ENCODE assay signal across 25 cellular contexts in genomic region chr13:48945626-48946025, GRCh38.
"Had no signal": no experiment of that assay in that cellular context is flagged by ENCODE, and none has a peak within 500 bp of the region (broad histone marks: within the 10 kb centered on the region; RNA-seq: fewer than 3 reads in every experiment).

No MANE protein-coding gene starts in this region.

- H3K4me1 ChIP-seq: psoas muscle, sigmoid colon, thyroid gland had no signal

- H3K27ac ChIP-seq: dorsolateral prefrontal cortex, ovary, psoas muscle, stomach, thyroid gland had no signal

- DNase-seq: cortex of kidney; dorsolateral prefrontal cortex; effector CD4-positive, alpha-beta T cell; hypothalamus; immature natural killer cell; islet precursor cell; kidney glomerular epithelial cell; left colon; natural killer cell; nucleus accumbens; ovary; posterior cingulate gyrus; psoas muscle; right cardiac atrium; sigmoid colon; stimulated activated CD4-positive, alpha-beta T cell treated with anti-CD3 and anti-CD28 coated beads, Interleukin-2, amount 100 ng/mL, for 24 hours; stimulated activated CD4-positive, alpha-beta T cell treated with anti-CD3 and anti-CD28 coated beads, Interleukin-4, amount 100 ng/mL, for 24 hours; stimulated activated naive CD4-positive, alpha-beta T cell treated with Interleukin-2 at 50 U/mL for 16 hours; stomach; thyroid gland had no signal

- H3K27ac Mint-ChIP-seq: immature natural killer cell; memory B cell; natural killer cell; stimulated activated effector memory CD8-positive, alpha-beta T cell treated with anti-CD3 and anti-CD28 coated beads, Interleukin-12 subunit alpha, Interleukin-12 subunit beta, amount 100 ng/mL, for 72 hours; type B pancreatic cell had no signal

- H3K4me1 Mint-ChIP-seq: immature natural killer cell; memory B cell; natural killer cell; stimulated activated effector memory CD8-positive, alpha-beta T cell treated with anti-CD3 and anti-CD28 coated beads, Interleukin-12 subunit alpha, Interleukin-12 subunit beta, amount 100 ng/mL, for 72 hours had no signal

- H3K27me3 Mint-ChIP-seq: type B pancreatic cell had no signal

- H3K9me3 Mint-ChIP-seq: immature natural killer cell; memory B cell; natural killer cell; neural crest cell; stimulated activated effector memory CD8-positive, alpha-beta T cell treated with anti-CD3 and anti-CD28 coated beads, Interleukin-12 subunit alpha, Interleukin-12 subunit beta, amount 100 ng/mL, for 72 hours had no signal

- ATAC-seq: natural killer cell; psoas muscle; right cardiac atrium; stimulated activated effector memory CD8-positive, alpha-beta T cell treated with anti-CD3 and anti-CD28 coated beads, Interleukin-12 subunit alpha, Interleukin-12 subunit beta, amount 100 ng/mL, for 72 hours had no signal

- H3K36me3 ChIP-seq: ovary, sigmoid colon, stomach, thyroid gland had no signal

- H3K36me3 Mint-ChIP-seq: immature natural killer cell; memory B cell; natural killer cell; stimulated activated effector memory CD8-positive, alpha-beta T cell treated with anti-CD3 and anti-CD28 coated beads, Interleukin-12 subunit alpha, Interleukin-12 subunit beta, amount 100 ng/mL, for 72 hours; type B pancreatic cell had no signal

- H3K4me3 Mint-ChIP-seq: immature natural killer cell; memory B cell; natural killer cell; neural crest cell; stimulated activated effector memory CD8-positive, alpha-beta T cell treated with anti-CD3 and anti-CD28 coated beads, Interleukin-12 subunit alpha, Interleukin-12 subunit beta, amount 100 ng/mL, for 72 hours; type B pancreatic cell had no signal

- H3K4me3 ChIP-seq: dorsolateral prefrontal cortex, lung, ovary, psoas muscle, sigmoid colon, stomach, thyroid gland had no signal

- H3K27me3 ChIP-seq: ovary, sigmoid colon, stomach, thyroid gland had no signal

- H3K9me3 ChIP-seq: ovary, psoas muscle, sigmoid colon, stomach, thyroid gland had no signal
